1 cellular context compared by ENCODE assay signal in the genomic region with DNA sequence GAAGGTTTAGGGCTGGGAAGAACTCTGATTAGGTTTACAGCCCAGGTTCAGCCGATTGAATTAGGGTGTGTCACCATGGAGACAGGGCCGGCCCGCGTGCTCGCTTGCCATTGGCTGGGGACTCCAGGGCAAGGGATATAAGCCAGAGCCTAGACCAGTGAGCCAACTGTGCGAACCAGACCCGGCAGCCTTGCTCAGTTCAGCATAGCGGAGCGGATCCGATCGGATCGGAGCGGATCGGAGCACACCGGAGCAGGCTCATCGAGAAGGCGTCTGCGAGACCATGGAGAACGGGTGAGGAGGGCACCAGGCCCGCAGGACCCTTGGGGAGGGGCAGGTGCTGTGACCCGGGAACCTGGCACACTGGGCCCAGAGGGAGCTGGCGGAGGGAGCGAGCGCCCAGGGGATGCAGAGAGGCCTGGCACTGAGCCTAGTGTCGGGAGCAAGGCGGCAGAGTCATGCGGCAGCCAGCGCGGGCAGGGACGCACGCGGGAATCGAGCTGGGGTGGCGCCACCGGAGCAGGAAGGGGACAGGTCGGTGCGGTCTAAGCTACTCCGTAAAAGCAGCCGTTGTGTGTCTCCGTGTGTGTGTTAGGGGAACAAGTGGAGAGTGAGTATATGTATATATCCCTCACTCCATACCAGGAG.
TF ChIP-seq lines count a peak whose summit lies in the region.

A gene (plus strand): TSS at position 165 of the 648 bp plus-strand sequence. CDS start 119 bp downstream, at position 284.

TF ChIP-seq in GM23338, 12 proteins besides CTCF, POLR2A, EP300 and RAD21:
- TF ChIP-seq, protein P1, sequence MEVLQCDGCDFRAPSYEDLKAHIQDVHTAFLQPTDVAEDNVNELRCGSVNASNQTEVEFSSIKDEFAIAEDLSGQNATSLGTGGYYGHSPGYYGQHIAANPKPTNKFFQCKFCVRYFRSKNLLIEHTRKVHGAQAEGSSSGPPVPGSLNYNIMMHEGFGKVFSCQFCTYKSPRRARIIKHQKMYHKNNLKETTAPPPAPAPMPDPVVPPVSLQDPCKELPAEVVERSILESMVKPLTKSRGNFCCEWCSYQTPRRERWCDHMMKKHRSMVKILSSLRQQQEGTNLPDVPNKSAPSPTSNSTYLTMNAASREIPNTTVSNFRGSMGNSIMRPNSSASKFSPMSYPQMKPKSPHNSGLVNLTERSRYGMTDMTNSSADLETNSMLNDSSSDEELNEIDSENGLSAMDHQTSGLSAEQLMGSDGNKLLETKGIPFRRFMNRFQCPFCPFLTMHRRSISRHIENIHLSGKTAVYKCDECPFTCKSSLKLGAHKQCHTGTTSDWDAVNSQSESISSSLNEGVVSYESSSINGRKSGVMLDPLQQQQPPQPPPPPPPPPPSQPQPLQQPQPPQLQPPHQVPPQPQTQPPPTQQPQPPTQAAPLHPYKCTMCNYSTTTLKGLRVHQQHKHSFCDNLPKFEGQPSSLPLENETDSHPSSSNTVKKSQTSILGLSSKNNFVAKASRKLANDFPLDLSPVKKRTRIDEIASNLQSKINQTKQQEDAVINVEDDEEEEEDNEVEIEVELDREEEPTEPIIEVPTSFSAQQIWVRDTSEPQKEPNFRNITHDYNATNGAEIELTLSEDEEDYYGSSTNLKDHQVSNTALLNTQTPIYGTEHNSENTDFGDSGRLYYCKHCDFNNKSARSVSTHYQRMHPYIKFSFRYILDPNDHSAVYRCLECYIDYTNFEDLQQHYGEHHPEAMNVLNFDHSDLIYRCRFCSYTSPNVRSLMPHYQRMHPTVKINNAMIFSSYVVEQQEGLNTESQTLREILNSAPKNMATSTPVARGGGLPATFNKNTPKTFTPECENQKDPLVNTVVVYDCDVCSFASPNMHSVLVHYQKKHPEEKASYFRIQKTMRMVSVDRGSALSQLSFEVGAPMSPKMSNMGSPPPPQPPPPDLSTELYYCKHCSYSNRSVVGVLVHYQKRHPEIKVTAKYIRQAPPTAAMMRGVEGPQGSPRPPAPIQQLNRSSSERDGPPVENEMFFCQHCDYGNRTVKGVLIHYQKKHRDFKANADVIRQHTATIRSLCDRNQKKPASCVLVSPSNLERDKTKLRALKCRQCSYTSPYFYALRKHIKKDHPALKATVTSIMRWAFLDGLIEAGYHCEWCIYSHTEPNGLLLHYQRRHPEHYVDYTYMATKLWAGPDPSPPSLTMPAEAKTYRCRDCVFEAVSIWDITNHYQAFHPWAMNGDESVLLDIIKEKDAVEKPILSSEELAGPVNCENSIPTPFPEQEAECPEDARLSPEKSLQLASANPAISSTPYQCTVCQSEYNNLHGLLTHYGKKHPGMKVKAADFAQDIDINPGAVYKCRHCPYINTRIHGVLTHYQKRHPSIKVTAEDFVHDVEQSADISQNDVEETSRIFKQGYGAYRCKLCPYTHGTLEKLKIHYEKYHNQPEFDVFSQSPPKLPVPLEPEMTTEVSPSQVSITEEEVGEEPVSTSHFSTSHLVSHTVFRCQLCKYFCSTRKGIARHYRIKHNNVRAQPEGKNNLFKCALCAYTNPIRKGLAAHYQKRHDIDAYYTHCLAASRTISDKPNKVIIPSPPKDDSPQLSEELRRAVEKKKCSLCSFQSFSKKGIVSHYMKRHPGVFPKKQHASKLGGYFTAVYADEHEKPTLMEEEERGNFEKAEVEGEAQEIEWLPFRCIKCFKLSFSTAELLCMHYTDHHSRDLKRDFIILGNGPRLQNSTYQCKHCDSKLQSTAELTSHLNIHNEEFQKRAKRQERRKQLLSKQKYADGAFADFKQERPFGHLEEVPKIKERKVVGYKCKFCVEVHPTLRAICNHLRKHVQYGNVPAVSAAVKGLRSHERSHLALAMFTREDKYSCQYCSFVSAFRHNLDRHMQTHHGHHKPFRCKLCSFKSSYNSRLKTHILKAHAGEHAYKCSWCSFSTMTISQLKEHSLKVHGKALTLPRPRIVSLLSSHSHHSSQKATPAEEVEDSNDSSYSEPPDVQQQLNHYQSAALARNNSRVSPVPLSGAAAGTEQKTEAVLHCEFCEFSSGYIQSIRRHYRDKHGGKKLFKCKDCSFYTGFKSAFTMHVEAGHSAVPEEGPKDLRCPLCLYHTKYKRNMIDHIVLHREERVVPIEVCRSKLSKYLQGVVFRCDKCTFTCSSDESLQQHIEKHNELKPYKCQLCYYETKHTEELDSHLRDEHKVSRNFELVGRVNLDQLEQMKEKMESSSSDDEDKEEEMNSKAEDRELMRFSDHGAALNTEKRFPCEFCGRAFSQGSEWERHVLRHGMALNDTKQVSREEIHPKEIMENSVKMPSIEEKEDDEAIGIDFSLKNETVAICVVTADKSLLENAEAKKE (CRISPR knock-in tag; IDR thresholded peaks at IDR 0.05) = no peak
- TF ChIP-seq POLR2AphosphoS5 (IDR thresholded peaks at IDR 0.05; ENCODE audit: low read depth) = peak; percentile 99
